ENCODE assay signal across 10 cellular contexts in the genomic region with DNA sequence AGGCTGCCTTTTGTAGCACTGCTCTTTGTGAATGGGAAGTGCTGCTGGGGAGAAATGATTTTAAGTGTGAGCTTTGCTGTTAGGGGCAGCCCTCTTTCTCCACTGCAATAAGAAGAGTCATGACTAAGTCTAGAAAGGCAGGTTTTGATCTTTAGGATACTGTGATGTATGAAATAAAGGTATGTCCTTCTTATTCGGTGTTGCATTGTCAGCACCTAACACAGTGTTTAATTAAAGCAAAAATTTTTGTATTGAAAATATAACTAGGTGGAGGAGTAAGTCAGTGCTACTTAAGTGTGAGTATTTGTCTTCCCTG.
DNase-seq lines count a peak whose midpoint lies in the region; ATAC-seq lines count a peak whose summit lies in the region.
"Had no signal": no experiment of that assay in that cellular context is flagged by ENCODE, and none has a peak within 500 bp of the region (broad histone marks: within the 10 kb centered on the region; RNA-seq: fewer than 3 reads in every experiment).

No MANE protein-coding gene starts in this region.

- peak; percentile 64 for DNase-seq in activated naive CD4-positive, alpha-beta T cell treated with anti-CD3 and anti-CD28 coated beads for 36 hours
- no peak for DNase-seq in activated naive CD4-positive, alpha-beta T cell treated with anti-CD3 and anti-CD28 coated beads, Interleukin-2, amount 50 U/mL, for 16 hours
- no peak for DNase-seq in activated naive CD8-positive, alpha-beta T cell treated with anti-CD3 and anti-CD28 coated beads for 36 hours
- DNase-seq in naive thymus-derived CD4-positive, alpha-beta T cell: no peak
- DNase-seq in aorta: no peak
- no peak for DNase-seq in DMS79 treated with DMSO at 0.1 percent for 48 hours (lab: John Stamatoyannopoulos, UW)
- DNase-seq in NCI-H1092 (lab: John Stamatoyannopoulos, UW): no peak
- no peak for DNase-seq in NCI-H69 (lab: John Stamatoyannopoulos, UW)
- DNase-seq: NCI-H2081; stimulated activated CD8-positive, alpha-beta memory T cell treated with anti-CD3 and anti-CD28 coated beads, Interleukin-4, amount 100 ng/mL, for 48 hours had no signal

- H3K27ac Mint-ChIP-seq in activated naive CD4-positive, alpha-beta T cell treated with anti-CD3 and anti-CD28 coated beads for 36 hours: peak overlapping the region; percentile 85
- H3K27ac Mint-ChIP-seq in activated naive CD8-positive, alpha-beta T cell treated with anti-CD3 and anti-CD28 coated beads for 36 hours: peak overlapping the region; percentile 84
- H3K27ac Mint-ChIP-seq in naive thymus-derived CD4-positive, alpha-beta T cell: peak overlapping the region; percentile 81 to 98 (median 91)

- peaks cover 83% of the 10 kb centered on the region for H3K4me1 Mint-ChIP-seq in activated naive CD4-positive, alpha-beta T cell treated with anti-CD3 and anti-CD28 coated beads for 36 hours (ENCODE audit: low read depth)
- H3K4me1 Mint-ChIP-seq in activated naive CD8-positive, alpha-beta T cell treated with anti-CD3 and anti-CD28 coated beads for 36 hours: peaks cover 67% of the 10 kb centered on the region
- H3K4me1 Mint-ChIP-seq in naive thymus-derived CD4-positive, alpha-beta T cell: peaks cover 60 to 83% (median 73%) of the 10 kb centered on the region in 7 donors

- no peaks in the 10 kb centered on the region for H3K36me3 ChIP-seq in naive thymus-derived CD4-positive, alpha-beta T cell (ENCODE audit: control insufficient read depth in 2 of 3, insufficient read depth in 3 of 3, low read length in 3 of 3)
- no peaks in the 10 kb centered on the region for H3K36me3 ChIP-seq in aorta (ENCODE audit: control insufficient read depth in 1 of 2, insufficient read depth in 2 of 2, low read length in 1 of 2)

- no peak overlapping the region for H3K4me3 ChIP-seq in naive thymus-derived CD4-positive, alpha-beta T cell (ENCODE audit: low read length)
- no peak overlapping the region for H3K4me3 ChIP-seq in aorta (ENCODE audit: low read length in 2 of 2)

- no peaks in the 10 kb centered on the region for H3K9me3 ChIP-seq in naive thymus-derived CD4-positive, alpha-beta T cell (ENCODE audit: control insufficient read depth in 2 of 3, low read length in 3 of 3)
- no peaks in the 10 kb centered on the region for H3K9me3 ChIP-seq in aorta (ENCODE audit: control insufficient read depth, low read length)

- POLR2A ChIA-PET in naive thymus-derived CD4-positive, alpha-beta T cell (lab: Charles Lee): interaction anchor here (1.3 to 2.1 kb wide), 3 partner anchors 81 to 983 kb away, joined by 3 to 11 read pairs (median 5); a partner anchor contains a TSS

- H3K4me1 ChIP-seq in naive thymus-derived CD4-positive, alpha-beta T cell (ENCODE audit: control insufficient read depth in 2 of 2, insufficient read depth in 2 of 2, low read length in 2 of 2): peaks cover 25 to 59% of the 10 kb centered on the region in 2 donors
- H3K4me1 ChIP-seq in aorta (ENCODE audit: control insufficient read depth in 1 of 2, insufficient read depth in 2 of 2, low read length in 2 of 2): peaks cover 3 to 13% of the 10 kb centered on the region in 2 donors

- no peaks in the 10 kb centered on the region for H3K27me3 ChIP-seq in naive thymus-derived CD4-positive, alpha-beta T cell (ENCODE audit: control insufficient read depth in 2 of 2, insufficient read depth in 2 of 2, low read length in 2 of 2)
- no peaks in the 10 kb centered on the region for H3K27me3 ChIP-seq in aorta (ENCODE audit: control insufficient read depth in 1 of 2, insufficient read depth in 2 of 2, low read length in 1 of 2)

- WGBS in aorta, 2 donors: 77 to 87% methylated on average over 1 of the region's 1 CpG

- H3K4me3 Mint-ChIP-seq in activated naive CD4-positive, alpha-beta T cell treated with anti-CD3 and anti-CD28 coated beads for 36 hours: peak overlapping the region; percentile 7
- H3K4me3 Mint-ChIP-seq in activated naive CD8-positive, alpha-beta T cell treated with anti-CD3 and anti-CD28 coated beads for 36 hours: no peak overlapping the region
- peak overlapping the region; percentile 39 to 90 (median 71) for H3K4me3 Mint-ChIP-seq in naive thymus-derived CD4-positive, alpha-beta T cell

- ATAC-seq in naive thymus-derived CD4-positive, alpha-beta T cell: no peak
- no peak for ATAC-seq in aorta (ENCODE audit: low FRiP score)

- H3K36me3 Mint-ChIP-seq in activated naive CD4-positive, alpha-beta T cell treated with anti-CD3 and anti-CD28 coated beads for 36 hours (ENCODE audit: low read depth): peaks cover 15% of the 10 kb centered on the region
- peaks cover 19% of the 10 kb centered on the region for H3K36me3 Mint-ChIP-seq in activated naive CD8-positive, alpha-beta T cell treated with anti-CD3 and anti-CD28 coated beads for 36 hours
- peaks cover 0 to 19% (median 3%) of the 10 kb centered on the region in 5 donors for H3K36me3 Mint-ChIP-seq in naive thymus-derived CD4-positive, alpha-beta T cell

- CTCF ChIA-PET in activated naive CD4-positive, alpha-beta T cell treated with anti-CD3 and anti-CD28 coated beads for 36 hours (lab: Charles Lee): interaction anchor here (0.9 to 3.0 kb wide), 8 partner anchors 15 to 302 kb away, joined by 3 to 15 read pairs (median 4); no protein-coding TSS in a partner anchor
- CTCF ChIA-PET in naive thymus-derived CD4-positive, alpha-beta T cell (lab: Charles Lee): interaction anchor here (1.0 kb wide), 1 partner anchor 9 kb away, joined by 3 read pairs; no protein-coding TSS in a partner anchor

- intact Hi-C loops in activated naive CD4-positive, alpha-beta T cell treated with anti-CD3 and anti-CD28 coated beads for 36 hours (cut with micrococcal nuclease): loop anchor here (1.0 kb wide), 7 partner anchors 28 to 279 kb away; a partner anchor contains a TSS
- intact Hi-C loops in naive thymus-derived CD4-positive, alpha-beta T cell (cut with micrococcal nuclease): loop anchor here in 1 of 2 donors (2.0 to 5.0 kb wide), 2 partner anchors 36 to 80 kb away; no protein-coding TSS in a partner anchor
- intact Hi-C loops in aorta (cut with DNase I): no loop called here

- no peaks in the 10 kb centered on the region for H3K9me3 Mint-ChIP-seq in activated naive CD4-positive, alpha-beta T cell treated with anti-CD3 and anti-CD28 coated beads for 36 hours
- H3K9me3 Mint-ChIP-seq in activated naive CD8-positive, alpha-beta T cell treated with anti-CD3 and anti-CD28 coated beads for 36 hours: no peaks in the 10 kb centered on the region
- peaks cover 0 to under 1% (median 0%) of the 10 kb centered on the region in 11 donors for H3K9me3 Mint-ChIP-seq in naive thymus-derived CD4-positive, alpha-beta T cell

- H3K27ac ChIP-seq in naive thymus-derived CD4-positive, alpha-beta T cell (ENCODE audit: low read depth, low read length): peak overlapping the region; percentile 34
- H3K27ac ChIP-seq in aorta (ENCODE audit: low read depth in 1 of 2, low read length in 2 of 2): peak overlapping the region; percentile 74 to 84

- H3K27me3 Mint-ChIP-seq in activated naive CD4-positive, alpha-beta T cell treated with anti-CD3 and anti-CD28 coated beads for 36 hours (ENCODE audit: low read depth): no peaks in the 10 kb centered on the region
- no peaks in the 10 kb centered on the region for H3K27me3 Mint-ChIP-seq in activated naive CD8-positive, alpha-beta T cell treated with anti-CD3 and anti-CD28 coated beads for 36 hours
- H3K27me3 Mint-ChIP-seq in naive thymus-derived CD4-positive, alpha-beta T cell: no peaks in the 10 kb centered on the region
